In the genomic region with DNA sequence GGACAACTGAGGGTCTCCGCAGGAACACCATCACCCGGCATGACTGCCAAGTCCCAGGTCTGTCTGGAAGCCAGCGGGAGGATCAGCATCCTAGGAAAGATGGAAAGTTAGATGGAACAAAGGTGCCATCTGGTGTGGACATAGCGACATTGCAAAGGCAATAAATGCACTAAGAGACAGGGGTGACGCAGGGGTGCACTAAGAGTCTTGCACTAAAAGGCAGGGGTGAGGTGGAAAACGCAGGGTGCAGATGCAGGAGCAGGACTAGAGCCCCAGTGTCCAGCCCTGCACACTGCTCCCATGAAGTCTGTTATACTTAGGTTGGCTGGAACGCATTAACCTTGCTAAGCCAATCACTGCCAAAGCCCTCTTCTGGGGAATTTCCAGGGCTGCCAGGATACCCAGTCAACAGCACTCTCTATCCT, we compare ENCODE assay signal across 8 cellular contexts. TPM values are rescaled to one million over a fixed set of nuclear protein-coding genes. Genes with fewer than 3 reads are reported as not detected.
A peak's percentile ranks its signal among the peaks of the same experiment; 100 is the strongest.
DNase-seq lines count a peak whose midpoint lies in the region; ATAC-seq, FAIRE-seq and TF ChIP-seq lines count a peak whose summit lies in the region.

No MANE protein-coding gene starts in this region.

- peak overlapping the region; percentile 81 for H3K27ac ChIP-seq in vagina

- no peak overlapping the region for H3K4me3 Mint-ChIP-seq in activated naive CD8-positive, alpha-beta T cell treated with anti-CD3 and anti-CD28 coated beads, Interleukin-2, amount 50 U/mL, for 24 hours

- no peak for FAIRE-seq in bronchial epithelial cell (lab: Jason Lieb, UNC)

- DNase-seq in GM10266 (ENCODE audit: extremely low spot score), result no peak
- DNase-seq in NCI-H1694 (lab: John Stamatoyannopoulos, UW), result peak; percentile 45
- DNase-seq in bronchial epithelial cell (ENCODE audit: low read depth), result peak; percentile 47
- peak; percentile 78 for DNase-seq in left kidney (ENCODE audit: low read depth, low spot score)
- peak in 1 of 2 donors; percentile 91 for DNase-seq in vagina (ENCODE audit: extremely low spot score in 2 of 2)
- DNase-seq in activated naive CD8-positive, alpha-beta T cell treated with anti-CD3 and anti-CD28 coated beads, Interleukin-2, amount 50 U/mL, for 24 hours, result no peak
- DNase-seq in middle frontal gyrus (ENCODE audit: extremely low spot score, low spot score), result no peak

- H3K9me3 Mint-ChIP-seq in activated naive CD8-positive, alpha-beta T cell treated with anti-CD3 and anti-CD28 coated beads, Interleukin-2, amount 50 U/mL, for 24 hours, result no peaks in the 10 kb centered on the region

- H3K27me3 ChIP-seq in bronchial epithelial cell (ENCODE audit: control insufficient read depth, insufficient read depth, low read length) (no peaks in the 10 kb centered on the region), vagina (no peaks in the 10 kb centered on the region)

- no peak for ATAC-seq in activated naive CD8-positive, alpha-beta T cell treated with anti-CD3 and anti-CD28 coated beads, Interleukin-2, amount 50 U/mL, for 24 hours
- ATAC-seq in GM21619 (IDR thresholded peaks at IDR 0.05; ENCODE audit: unreplicated experiment), result no peak

- H3K4me1 ChIP-seq in vagina, result peaks cover 50% of the 10 kb centered on the region

- intact Hi-C loops in vagina (cut with DNase I), result loop anchor here (5.0 kb wide), 1 partner anchor 296 kb away; a partner anchor contains a TSS

- peaks cover 36% of the 10 kb centered on the region for H3K4me1 Mint-ChIP-seq in activated naive CD8-positive, alpha-beta T cell treated with anti-CD3 and anti-CD28 coated beads, Interleukin-2, amount 50 U/mL, for 24 hours

- no peak overlapping the region for H3K4me3 ChIP-seq in bronchial epithelial cell (ENCODE audit: low read depth, low read length)
- no peak overlapping the region for H3K4me3 ChIP-seq in vagina

- H3K36me3 ChIP-seq in bronchial epithelial cell (ENCODE audit: control insufficient read depth, insufficient read depth, low read length) (no peaks in the 10 kb centered on the region), vagina (peaks cover 0 to 11% of the 10 kb centered on the region in 2 donors)

- H3K27ac Mint-ChIP-seq in activated naive CD8-positive, alpha-beta T cell treated with anti-CD3 and anti-CD28 coated beads, Interleukin-2, amount 50 U/mL, for 24 hours, result no peak overlapping the region

- TF ChIP-seq CTCF in GM10266 (IDR thresholded peaks at IDR 0.05; ENCODE audit: control insufficient read depth, insufficient read depth, low read depth, missing control alignments) (peak; percentile 49), bronchial epithelial cell (IDR thresholded peaks at IDR 0.05; ENCODE audit: insufficient read depth, low read length, severe bottlenecking) (peak; percentile 59), vagina (IDR thresholded peaks at IDR 0.05) (peak in 2 of 3 experiments; percentile 69 to 84)

- peaks cover 23% of the 10 kb centered on the region for H3K36me3 Mint-ChIP-seq in activated naive CD8-positive, alpha-beta T cell treated with anti-CD3 and anti-CD28 coated beads, Interleukin-2, amount 50 U/mL, for 24 hours (ENCODE audit: low read depth)

- TF ChIP-seq POLR2A in vagina (IDR thresholded peaks at IDR 0.05), result no peak

- H3K9me3 ChIP-seq in vagina, result no peaks in the 10 kb centered on the region

- no peaks in the 10 kb centered on the region for H3K27me3 Mint-ChIP-seq in activated naive CD8-positive, alpha-beta T cell treated with anti-CD3 and anti-CD28 coated beads, Interleukin-2, amount 50 U/mL, for 24 hours

RNA-seq across cellular contexts. Expression of a gene that starts 15.5 kb away (rescaled TPM):
- 26.9 and 61.4 TPM in 2 replicates for total RNA-seq in bronchial epithelial cell
- total RNA-seq in vagina, result 120 TPM

RNA-seq across cellular contexts. Expression of a gene that starts 28.9 kb away (rescaled TPM):
- 178 and 242 TPM in 2 replicates for total RNA-seq in bronchial epithelial cell
- total RNA-seq in vagina, result 97.0 TPM

RNA-seq across cellular contexts. Expression of a gene that starts 56.2 kb away (rescaled TPM):
- total RNA-seq in bronchial epithelial cell, result 10.5 and 22.6 TPM in 2 replicates
- 273 TPM for total RNA-seq in vagina

Comparison
In these comparisons a context has a peak if more than half of its experiments do, and no peak if none do; other contexts are left out.
1. DNase-seq: peak in NCI-H1694 (single experiment), bronchial epithelial cell (single experiment) and left kidney (single experiment); none in GM10266 (single experiment), activated naive CD8-positive, alpha-beta T cell treated with anti-CD3 and anti-CD28 coated beads, Interleukin-2, amount 50 U/mL, for 24 hours (single experiment) and middle frontal gyrus (single experiment).
2. RNA of a gene that starts 56.2 kb away (total RNA-seq): 273 TPM in vagina (single experiment); 10.5 to 22.6 TPM in bronchial epithelial cell; every median in the first group is over 10 times any median in the second.
3. Peak in every context shown above with its lines, with median percentiles within 50 percentile points of each other: CTCF ChIP-seq.